ENCODE assay signal across 1 cellular context in genomic region chr7:75937958-75938786, GRCh38.
TF ChIP-seq lines count a peak whose summit lies in the region.

No MANE protein-coding gene starts in this region.

TF ChIP-seq in HepG2, 621 proteins besides CTCF, POLR2A, EP300 and RAD21 (continued from another document and continues in another):
- TF ChIP-seq LRRFIP1 (CRISPR knock-in tag; conservative IDR thresholded peaks at IDR 0.05) (no peak), ZNF124 (CRISPR knock-in tag; IDR thresholded peaks at IDR 0.05) (no peak), ZNF256 (CRISPR knock-in tag; conservative IDR thresholded peaks at IDR 0.05) (no peak), ZNF280B (CRISPR knock-in tag; IDR thresholded peaks at IDR 0.05; ENCODE audit: borderline replicate concordance) (no peak), ZNF713 (CRISPR knock-in tag; IDR thresholded peaks at IDR 0.05) (no peak), SNAPC2 (CRISPR knock-in tag; IDR thresholded peaks at IDR 0.05) (no peak), STAT6 (CRISPR knock-in tag; IDR thresholded peaks at IDR 0.05; ENCODE audit: borderline replicate concordance) (no peak), SIX1 (CRISPR knock-in tag; IDR thresholded peaks at IDR 0.05; ENCODE audit: borderline replicate concordance) (no peak), SAP130 (CRISPR knock-in tag; IDR thresholded peaks at IDR 0.05; ENCODE audit: low read depth) (0 out of 2 replicates have a peak, but pooled peaks have one; percentile 12), ESRRA (CRISPR knock-in tag; IDR thresholded peaks at IDR 0.05; ENCODE audit: low read depth) (no peak), ISX (CRISPR knock-in tag; conservative IDR thresholded peaks at IDR 0.05) (no peak), DNMT3B (CRISPR knock-in tag; conservative IDR thresholded peaks at IDR 0.05) (no peak), ZBTB38 (CRISPR knock-in tag; IDR thresholded peaks at IDR 0.05) (peak; percentile 94), ZBED4 (CRISPR knock-in tag; IDR thresholded peaks at IDR 0.05; ENCODE audit: borderline replicate concordance) (no peak), AKAP8 (CRISPR knock-in tag; IDR thresholded peaks at IDR 0.05) (no peak), GABPB1 (CRISPR knock-in tag; IDR thresholded peaks at IDR 0.05) (no peak; the same call in 1 of the 2 replicates), FLYWCH1 (CRISPR knock-in tag; IDR thresholded peaks at IDR 0.05) (no peak), CEBPB (IDR thresholded peaks at IDR 0.05; ENCODE audit: borderline replicate concordance, low read depth, low read length) (peak; percentile 27; the same call in 1 of the 2 replicates), KLF16 (CRISPR knock-in tag; IDR thresholded peaks at IDR 0.05) (peak in 1 of 2 experiments; percentile 38; a peak in 1 of 4 replicates), HES4 (CRISPR knock-in tag; IDR thresholded peaks at IDR 0.05; ENCODE audit: borderline replicate concordance) (no peak), ZNF687 (CRISPR knock-in tag; IDR thresholded peaks at IDR 0.05) (peak; percentile 52), KAT2B (IDR thresholded peaks at IDR 0.05; ENCODE audit: borderline replicate concordance, low read depth, low read length) (no peak), CHCHD3 (CRISPR knock-in tag; IDR thresholded peaks at IDR 0.05) (no peak), ZNF121 (CRISPR knock-in tag; IDR thresholded peaks at IDR 0.05) (peak; percentile 82), ZNF329 (CRISPR knock-in tag; IDR thresholded peaks at IDR 0.05; ENCODE audit: low read depth) (no peak), ZFP37 (CRISPR knock-in tag; IDR thresholded peaks at IDR 0.05; ENCODE audit: borderline replicate concordance) (no peak), TRAFD1 (CRISPR knock-in tag; IDR thresholded peaks at IDR 0.05; ENCODE audit: borderline replicate concordance) (no peak), MAFG (CRISPR knock-in tag; IDR thresholded peaks at IDR 0.05) (peak; percentile 85), ZFX (CRISPR knock-in tag; IDR thresholded peaks at IDR 0.05; ENCODE audit: low read depth) (no peak), ZNF563 (CRISPR knock-in tag; IDR thresholded peaks at IDR 0.05) (no peak), ZNF432 (CRISPR knock-in tag; IDR thresholded peaks at IDR 0.05; ENCODE audit: borderline replicate concordance) (no peak), RNF219 (CRISPR knock-in tag; IDR thresholded peaks at IDR 0.05) (no peak), ZNF451 (CRISPR knock-in tag; IDR thresholded peaks at IDR 0.05) (no peak), NFE2L1 (CRISPR knock-in tag; IDR thresholded peaks at IDR 0.05; ENCODE audit: borderline replicate concordance) (peak; percentile 34; the same call in 1 of the 2 replicates), NR2C2 (CRISPR knock-in tag; IDR thresholded peaks at IDR 0.05; ENCODE audit: borderline replicate concordance) (peak; percentile 51), ARNTL (CRISPR knock-in tag; IDR thresholded peaks at IDR 0.05) (no peak), ZNF343 (CRISPR knock-in tag; IDR thresholded peaks at IDR 0.05) (no peak), ZBTB33 (CRISPR knock-in tag; IDR thresholded peaks at IDR 0.05) (peak; percentile 76; the same call in 1 of the 2 replicates), ZNF749 (CRISPR knock-in tag; IDR thresholded peaks at IDR 0.05; ENCODE audit: borderline replicate concordance) (no peak)
